Comparison of ENCODE assay signal across 9 cellular contexts in genomic region chr9:14692536-14692917, GRCh38. TPM values are rescaled to one million over a fixed set of nuclear protein-coding genes. Genes with fewer than 3 reads are reported as not detected.
DNase-seq lines count a peak whose midpoint lies in the region; ATAC-seq and TF ChIP-seq lines count a peak whose summit lies in the region.
"Had no signal": no experiment of that assay in that cellular context is flagged by ENCODE, and none has a peak within 500 bp of the region (broad histone marks: within the 10 kb centered on the region; RNA-seq: fewer than 3 reads in every experiment).

No MANE protein-coding gene starts in this region.

- intact Hi-C loops in Caco-2 (cut with micrococcal nuclease; ENCODE audit: unreplicated experiment): loop anchor here (10.0 kb wide), 1 partner anchor 72 kb away; no protein-coding TSS in a partner anchor

- H3K27me3 ChIP-seq in Caco-2 (replicated peaks; ENCODE audit: control insufficient read depth, insufficient read depth, low read length) (no peaks in the 10 kb centered on the region), Karpas-422 (ENCODE audit: low read length) (no peaks in the 10 kb centered on the region)

- in situ Hi-C loops in astrocyte of the spinal cord (cut with HindIII; ENCODE audit: low sequenced_read_pairs): no loop called here

- CTCF ChIA-PET in Caco-2 (lab: Charles Lee): no interaction called here

- ATAC-seq in left lobe of liver (peak; percentile 20), HG03565 (IDR thresholded peaks at IDR 0.05; ENCODE audit: unreplicated experiment) (no peak)

- no peaks in the 10 kb centered on the region for H3K4me1 ChIP-seq in Caco-2
- H3K4me1 ChIP-seq in Karpas-422 (ENCODE audit: low read length): peaks cover 55% of the 10 kb centered on the region

- H3K36me3 ChIP-seq in Caco-2 (ENCODE audit: control insufficient read depth, insufficient read depth, low read length): no peaks in the 10 kb centered on the region
- peaks cover 25% of the 10 kb centered on the region for H3K36me3 ChIP-seq in Karpas-422 (ENCODE audit: insufficient read depth, low read length)

- peaks cover 12% of the 10 kb centered on the region for H3K36me3 Mint-ChIP-seq in Caco-2 (ENCODE audit: insufficient read depth, unreplicated experiment)

- DNase-seq in Caco-2 (no peak), Karpas-422 (peak; percentile 66), astrocyte of the spinal cord (ENCODE audit: low read depth, low spot score) (no peak), left lobe of liver (ENCODE audit: low spot score) (no peak), superior temporal gyrus (ENCODE audit: extremely low spot score) (peak; percentile 57), GF-D8 (lab: John Stamatoyannopoulos, UW) (no peak), T1000 (lab: John Stamatoyannopoulos, UW) (no peak)

- TF ChIP-seq CTCF in Caco-2 (IDR thresholded peaks at IDR 0.05; ENCODE audit: insufficient read depth in 1 of 2, low read depth in 1 of 2, low read length in 1 of 2, severe bottlenecking in 1 of 2, unreplicated experiment in 1 of 2) (no peak), astrocyte of the spinal cord (IDR thresholded peaks at IDR 0.05; ENCODE audit: low read depth, low read length) (no peak)

- peak overlapping the region; percentile 47 for H3K4me3 ChIP-seq in Caco-2 (ENCODE audit: low read depth, low read length)
- H3K4me3 ChIP-seq in Karpas-422 (ENCODE audit: low read length): peak overlapping the region; percentile 93
- H3K4me3 ChIP-seq in astrocyte of the spinal cord (ENCODE audit: low read depth, low read length): peak overlapping the region; percentile 86

- no peaks in the 10 kb centered on the region for H3K9me2 ChIP-seq in Karpas-422 (replicated peaks; ENCODE audit: insufficient read depth, low read length)

- H3K27ac ChIP-seq in Karpas-422 (ENCODE audit: low read length): peak overlapping the region; percentile 94

- no TSS peak for BruUV-seq in Caco-2 (replicated peaks; lab: Mats Ljungman, UMichigan)

- peaks cover 56% of the 10 kb centered on the region for H3K79me2 ChIP-seq in Karpas-422 (ENCODE audit: low read length)

- H3K4me2 ChIP-seq in Karpas-422 (ENCODE audit: low read depth, low read length, poor library complexity, severe bottlenecking): peak overlapping the region; percentile 91

- no peak overlapping the region for H2AFZ ChIP-seq in Karpas-422 (ENCODE audit: low read length)

- H3K27ac Mint-ChIP-seq in Caco-2 (ENCODE audit: unreplicated experiment): no peak overlapping the region

- H3K27me3 Mint-ChIP-seq in Caco-2 (ENCODE audit: insufficient read depth, unreplicated experiment): peaks cover 3% of the 10 kb centered on the region

- H3K9ac ChIP-seq in Karpas-422 (ENCODE audit: low read length): peak overlapping the region; percentile 89

- H3K4me1 Mint-ChIP-seq in Caco-2 (ENCODE audit: low read depth, unreplicated experiment): no peaks in the 10 kb centered on the region

- H4K20me1 ChIP-seq in Karpas-422 (ENCODE audit: insufficient read depth, low read depth, low read length): peaks cover 3% of the 10 kb centered on the region; the same call in 1 of the 2 replicates

- H3K9me3 ChIP-seq in Caco-2: no peaks in the 10 kb centered on the region
- no peaks in the 10 kb centered on the region for H3K9me3 ChIP-seq in Karpas-422 (ENCODE audit: low read length)

- H3K4me3 Mint-ChIP-seq in Caco-2 (ENCODE audit: unreplicated experiment): peak overlapping the region; percentile 87

- H3K9me3 Mint-ChIP-seq in Caco-2 (ENCODE audit: unreplicated experiment): no peaks in the 10 kb centered on the region

- POLR2A ChIA-PET in Caco-2 (lab: Charles Lee): no interaction called here

RNA-seq across cellular contexts. Expression of gene ZDHHC21, which starts 0.7 kb away (rescaled TPM):
- total RNA-seq in Caco-2 (2022) (5.8 and 6.8 TPM in 2 replicates), left lobe of liver (3.0 TPM)
- total RNA-seq in Karpas-422 (2014; rRNA removed; shearing (Covaris generic); ENCODE audit: low replicate concordance): 35.6 and 84.6 TPM in 2 replicates

RNA-seq across cellular contexts. Expression of gene CER1, which starts 30.0 kb away (rescaled TPM):
- total RNA-seq in Caco-2 (2022) (not detected in 2 replicates), left lobe of liver (not detected)
- not detected in 2 replicates for total RNA-seq in Karpas-422 (2014; rRNA removed; shearing (Covaris generic); ENCODE audit: low replicate concordance)
- total RNA-seq: T-helper 1 cell treated with Interleukin-12 subunit alpha and Interleukin-12 subunit beta and Interleukin-4 antibody, amounts not matched to agents 30 ng/mL and 1 ng/mL, for 36 hours had no signal

Comparison
In these comparisons a context has a peak if more than half of its experiments do, and no peak if none do; other contexts are left out.
1. DNase-seq: peak in Karpas-422 (single experiment) and superior temporal gyrus (single experiment); none in Caco-2 (0 of 2), astrocyte of the spinal cord (single experiment), left lobe of liver (single experiment), GF-D8 (single experiment) and T1000 (single experiment).
2. Peak in every context shown above with its lines, with median percentiles within 50 percentile points of each other: H3K4me3 ChIP-seq.